ENCODE assay signal across 2 cellular contexts in genomic region chr7:105022458-105022857, GRCh38.
A peak's percentile ranks its signal among the peaks of the same experiment; 100 is the strongest.
TF ChIP-seq lines count a peak whose summit lies in the region.

No MANE protein-coding gene starts in this region.

TF ChIP-seq in K562, 482 proteins besides CTCF, POLR2A, EP300 and RAD21:
- TF ChIP-seq SRSF1 (IDR thresholded peaks at IDR 0.05; ENCODE audit: low read depth, low read length) (no peak), BCLAF1 (IDR thresholded peaks at IDR 0.05; ENCODE audit: borderline replicate concordance in 1 of 2, control insufficient read depth in 1 of 2, low read depth in 2 of 2, low read length in 1 of 2) (peak in 1 of 2 experiments; percentile 43; a peak in 1 of 4 replicates), KDM2B (CRISPR knock-in tag; IDR thresholded peaks at IDR 0.05) (no peak), ZNF212 (CRISPR knock-in tag; IDR thresholded peaks at IDR 0.05) (no peak)
- TF ChIP-seq, protein P1, sequence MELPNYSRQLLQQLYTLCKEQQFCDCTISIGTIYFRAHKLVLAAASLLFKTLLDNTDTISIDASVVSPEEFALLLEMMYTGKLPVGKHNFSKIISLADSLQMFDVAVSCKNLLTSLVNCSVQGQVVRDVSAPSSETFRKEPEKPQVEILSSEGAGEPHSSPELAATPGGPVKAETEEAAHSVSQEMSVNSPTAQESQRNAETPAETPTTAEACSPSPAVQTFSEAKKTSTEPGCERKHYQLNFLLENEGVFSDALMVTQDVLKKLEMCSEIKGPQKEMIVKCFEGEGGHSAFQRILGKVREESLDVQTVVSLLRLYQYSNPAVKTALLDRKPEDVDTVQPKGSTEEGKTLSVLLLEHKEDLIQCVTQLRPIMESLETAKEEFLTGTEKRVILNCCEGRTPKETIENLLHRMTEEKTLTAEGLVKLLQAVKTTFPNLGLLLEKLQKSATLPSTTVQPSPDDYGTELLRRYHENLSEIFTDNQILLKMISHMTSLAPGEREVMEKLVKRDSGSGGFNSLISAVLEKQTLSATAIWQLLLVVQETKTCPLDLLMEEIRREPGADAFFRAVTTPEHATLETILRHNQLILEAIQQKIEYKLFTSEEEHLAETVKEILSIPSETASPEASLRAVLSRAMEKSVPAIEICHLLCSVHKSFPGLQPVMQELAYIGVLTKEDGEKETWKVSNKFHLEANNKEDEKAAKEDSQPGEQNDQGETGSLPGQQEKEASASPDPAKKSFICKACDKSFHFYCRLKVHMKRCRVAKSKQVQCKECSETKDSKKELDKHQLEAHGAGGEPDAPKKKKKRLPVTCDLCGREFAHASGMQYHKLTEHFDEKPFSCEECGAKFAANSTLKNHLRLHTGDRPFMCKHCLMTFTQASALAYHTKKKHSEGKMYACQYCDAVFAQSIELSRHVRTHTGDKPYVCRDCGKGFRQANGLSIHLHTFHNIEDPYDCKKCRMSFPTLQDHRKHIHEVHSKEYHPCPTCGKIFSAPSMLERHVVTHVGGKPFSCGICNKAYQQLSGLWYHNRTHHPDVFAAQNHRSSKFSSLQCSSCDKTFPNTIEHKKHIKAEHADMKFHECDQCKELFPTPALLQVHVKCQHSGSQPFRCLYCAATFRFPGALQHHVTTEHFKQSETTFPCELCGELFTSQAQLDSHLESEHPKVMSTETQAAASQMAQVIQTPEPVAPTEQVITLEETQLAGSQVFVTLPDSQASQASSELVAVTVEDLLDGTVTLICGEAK (IDR thresholded peaks at IDR 0.05): peak; percentile 71
- TF ChIP-seq, protein P1 (CRISPR knock-in tag; IDR thresholded peaks at IDR 0.05): no peak; the same call in 1 of the 2 replicates
TF ChIP-seq in K562: peak in this region for 2.

TF ChIP-seq in neural cell, 6 proteins besides CTCF, POLR2A, EP300 and RAD21:
- TF ChIP-seq POLR2AphosphoS5 (IDR thresholded peaks at IDR 0.05) (no peak), EZH2 (IDR thresholded peaks at IDR 0.05; ENCODE audit: borderline replicate concordance, insufficient read depth, low read length, poor library complexity, severe bottlenecking) (no peak)
